In genomic region chr2:233372855-233373254, GRCh38 we compare ENCODE assay signal across 22 cellular contexts.
"Had no signal": no experiment of that assay in that cellular context is flagged by ENCODE, and none has a peak within 500 bp of the region (broad histone marks: within the 10 kb centered on the region; RNA-seq: fewer than 3 reads in every experiment).

No MANE protein-coding gene starts in this region.

- ATAC-seq: activated naive CD8-positive, alpha-beta T cell treated with anti-CD3 and anti-CD28 coated beads, Interleukin-2, amount 50 U/mL, for 24 hours; gastroesophageal sphincter; naive thymus-derived CD8-positive, alpha-beta T cell; pancreas; T-cell had no signal

- H3K4me3 ChIP-seq: coronary artery, esophagus squamous epithelium, gastroesophageal sphincter, pancreas, skin epidermis, testis, upper lobe of left lung had no signal

- H3K27ac ChIP-seq: coronary artery, esophagus squamous epithelium, gastroesophageal sphincter, pancreas, skin epidermis, testis, upper lobe of left lung had no signal

- H3K4me1 ChIP-seq: pancreas, testis had no signal

- H3K36me3 ChIP-seq: pancreas had no signal

- H3K27me3 Mint-ChIP-seq: activated naive CD8-positive, alpha-beta T cell treated with anti-CD3 and anti-CD28 coated beads, Interleukin-2, amount 50 U/mL, for 24 hours; naive thymus-derived CD8-positive, alpha-beta T cell; T-cell had no signal

- DNase-seq: activated CD4-positive, alpha-beta T cell treated with anti-CD3 and anti-CD28 coated beads for 4 hours; activated CD4-positive, alpha-beta T cell treated with anti-CD3 and anti-CD28 coated beads, Interleukin-2, amount 50 U/mL, for 48 hours; activated CD4-positive, CD25-positive, alpha-beta regulatory T cell; activated naive CD4-positive, alpha-beta T cell treated with anti-CD3 and anti-CD28 coated beads for 36 hours; activated naive CD8-positive, alpha-beta T cell treated with anti-CD3 and anti-CD28 coated beads, Interleukin-2, amount 50 U/mL, for 24 hours; activated T-cell treated with anti-CD3 and anti-CD28 coated beads, Interleukin-2, amount 50 U/mL, for 48 hours; cerebellar nuclear complex; esophagus squamous epithelium; head of caudate nucleus; mesenchymal stem cell; naive thymus-derived CD8-positive, alpha-beta T cell; pancreas; right cardiac atrium; stimulated activated CD4-positive, alpha-beta T cell treated with anti-CD3 and anti-CD28 coated beads, Interleukin-2, amount 100 ng/mL, for 24 hours; stimulated activated naive CD4-positive, alpha-beta T cell; T-cell; T1000; testis; upper lobe of left lung had no signal

- H3K9me3 ChIP-seq: esophagus squamous epithelium, gastroesophageal sphincter, pancreas, testis, upper lobe of left lung had no signal

- H3K4me3 Mint-ChIP-seq: activated naive CD4-positive, alpha-beta T cell treated with anti-CD3 and anti-CD28 coated beads for 36 hours; activated naive CD8-positive, alpha-beta T cell treated with anti-CD3 and anti-CD28 coated beads, Interleukin-2, amount 50 U/mL, for 24 hours; naive thymus-derived CD8-positive, alpha-beta T cell; T-cell had no signal

- H3K9me3 Mint-ChIP-seq: activated naive CD4-positive, alpha-beta T cell treated with anti-CD3 and anti-CD28 coated beads for 36 hours; activated naive CD8-positive, alpha-beta T cell treated with anti-CD3 and anti-CD28 coated beads, Interleukin-2, amount 50 U/mL, for 24 hours; naive thymus-derived CD8-positive, alpha-beta T cell; T-cell had no signal

- H3K27me3 ChIP-seq: esophagus squamous epithelium, gastroesophageal sphincter, pancreas, testis, upper lobe of left lung had no signal

- H3K27ac Mint-ChIP-seq: activated naive CD4-positive, alpha-beta T cell treated with anti-CD3 and anti-CD28 coated beads for 36 hours; activated naive CD8-positive, alpha-beta T cell treated with anti-CD3 and anti-CD28 coated beads, Interleukin-2, amount 50 U/mL, for 24 hours had no signal
